ENCODE assay signal across 1 cellular context in genomic region chr12:13992585-13992984, GRCh38.
TF ChIP-seq lines count a peak whose summit lies in the region.

No MANE protein-coding gene starts in this region.

TF ChIP-seq in HepG2, 621 proteins besides CTCF, POLR2A, EP300 and RAD21 (continued from another document):
- TF ChIP-seq PAWR (CRISPR knock-in tag; IDR thresholded peaks at IDR 0.05; ENCODE audit: borderline replicate concordance) (no peak), GZF1 (CRISPR knock-in tag; IDR thresholded peaks at IDR 0.05) (no peak), CREM (IDR thresholded peaks at IDR 0.05) (peak; percentile 37; the same call in 1 of the 2 replicates), CREM (CRISPR knock-in tag; IDR thresholded peaks at IDR 0.05) (no peak), ESRRA (CRISPR knock-in tag; IDR thresholded peaks at IDR 0.05; ENCODE audit: low read depth) (no peak), SSRP1 (CRISPR knock-in tag; IDR thresholded peaks at IDR 0.05) (no peak), HMG20A (CRISPR knock-in tag; IDR thresholded peaks at IDR 0.05; ENCODE audit: borderline replicate concordance) (peak; percentile 81; the same call in 1 of the 2 replicates), NCOA2 (CRISPR knock-in tag; IDR thresholded peaks at IDR 0.05) (peak; percentile 74), TOPORS (CRISPR knock-in tag; IDR thresholded peaks at IDR 0.05) (no peak), MBNL3 (CRISPR knock-in tag; conservative IDR thresholded peaks at IDR 0.05) (no peak), ZBTB21 (CRISPR knock-in tag; IDR thresholded peaks at IDR 0.05) (no peak), MAFG (CRISPR knock-in tag; IDR thresholded peaks at IDR 0.05) (no peak), HNRNPH1 (optimal IDR thresholded peaks at IDR 0.05; ENCODE audit: low read depth, low read length) (no peak), ZSCAN29 (CRISPR knock-in tag; conservative IDR thresholded peaks at IDR 0.05) (no peak), ATF3 (CRISPR knock-in tag; IDR thresholded peaks at IDR 0.05) (no peak), PHB2 (IDR thresholded peaks at IDR 0.05; ENCODE audit: partially characterized antibody) (no peak), HNF1A (IDR thresholded peaks at IDR 0.05; ENCODE audit: low read depth) (peak; percentile 95), HNF1A (CRISPR knock-in tag; IDR thresholded peaks at IDR 0.05; ENCODE audit: borderline replicate concordance) (peak; percentile 98), MXD4 (CRISPR knock-in tag; IDR thresholded peaks at IDR 0.05) (no peak), MIXL1 (CRISPR knock-in tag; IDR thresholded peaks at IDR 0.05) (peak; percentile 56; the same call in 1 of the 2 replicates), SAP130 (CRISPR knock-in tag; IDR thresholded peaks at IDR 0.05; ENCODE audit: low read depth) (peak; percentile 43; the same call in 1 of the 2 replicates), SOX6 (IDR thresholded peaks at IDR 0.05) (no peak), SOX6 (CRISPR knock-in tag; IDR thresholded peaks at IDR 0.05) (peak; percentile 42; the same call in 1 of the 2 replicates), WIZ (CRISPR knock-in tag; IDR thresholded peaks at IDR 0.05) (no peak), RARA (CRISPR knock-in tag; IDR thresholded peaks at IDR 0.05) (peak; percentile 77), PAXIP1 (CRISPR knock-in tag; conservative IDR thresholded peaks at IDR 0.05) (peak; percentile 61), DZIP1 (CRISPR knock-in tag; IDR thresholded peaks at IDR 0.05) (no peak), ZFP82 (CRISPR knock-in tag; IDR thresholded peaks at IDR 0.05; ENCODE audit: borderline replicate concordance) (no peak), ZNF605 (CRISPR knock-in tag; IDR thresholded peaks at IDR 0.05) (no peak), NFIC (IDR thresholded peaks at IDR 0.05; ENCODE audit: low read length) (no peak), RARG (CRISPR knock-in tag; IDR thresholded peaks at IDR 0.05; ENCODE audit: low read depth) (no peak), ZNF512B (CRISPR knock-in tag; IDR thresholded peaks at IDR 0.05; ENCODE audit: borderline replicate concordance) (no peak), NFE2L1 (CRISPR knock-in tag; IDR thresholded peaks at IDR 0.05; ENCODE audit: borderline replicate concordance) (no peak), HDAC6 (IDR thresholded peaks at IDR 0.05; ENCODE audit: low read depth, low read length) (no peak), CCAR2 (optimal IDR thresholded peaks at IDR 0.05; ENCODE audit: low read depth, low read length) (no peak), SP5 (CRISPR knock-in tag; IDR thresholded peaks at IDR 0.05; ENCODE audit: borderline replicate concordance, low read depth) (no peak), TBX3 (IDR thresholded peaks at IDR 0.05; ENCODE audit: borderline replicate concordance) (peak; percentile 42; the same call in 1 of the 2 replicates)
